ENCODE assay signal across 8 cellular contexts in genomic region chr6:27617700-27618689, GRCh38.
DNase-seq lines count a peak whose midpoint lies in the region; ATAC-seq and TF ChIP-seq lines count a peak whose summit lies in the region.

No MANE protein-coding gene starts in this region.

- no peaks in the 10 kb centered on the region for H3K79me2 ChIP-seq in OCI-LY1 (ENCODE audit: insufficient read depth, low read length)

- H3K4me2 ChIP-seq in OCI-LY1 (ENCODE audit: low read length), result peak overlapping the region; percentile 29

- H2AFZ ChIP-seq in OCI-LY1 (ENCODE audit: low read length), result no peak overlapping the region

- H3K4me3 ChIP-seq in OCI-LY1 (ENCODE audit: low read depth, low read length, poor library complexity, severe bottlenecking) (peak overlapping the region; percentile 38), duodenal mucosa (ENCODE audit: low read depth in 1 of 2, low read length in 2 of 2) (peak overlapping the region; percentile 55 to 62), ovary (peak overlapping the region; percentile 22)

- peak; percentile 27 for DNase-seq in NCI-H82 (lab: John Stamatoyannopoulos, UW)
- no peak for DNase-seq in NCI-H82 treated with DMSO at 0.1 percent for 48 hours (lab: John Stamatoyannopoulos, UW; ENCODE audit: unreplicated experiment)
- no peak for DNase-seq in ovary

- H3K27me3 ChIP-seq in OCI-LY1 (ENCODE audit: insufficient read depth, low read length) (no peaks in the 10 kb centered on the region), duodenal mucosa (ENCODE audit: control insufficient read depth in 1 of 2, insufficient read depth in 2 of 2, low read length in 2 of 2) (peaks cover 14 to 20% of the 10 kb centered on the region in 2 donors), ovary (no peaks in the 10 kb centered on the region)

- H3K9ac ChIP-seq in OCI-LY1 (ENCODE audit: low read length), result no peak overlapping the region
- H3K9ac ChIP-seq in duodenal mucosa (ENCODE audit: low read depth in 1 of 2, low read length in 2 of 2), result no peak overlapping the region

- no peak for ATAC-seq in HG03565 (IDR thresholded peaks at IDR 0.05; ENCODE audit: unreplicated experiment)
- ATAC-seq in HG02852 (IDR thresholded peaks at IDR 0.05; ENCODE audit: unreplicated experiment), result no peak
- ATAC-seq in GM18870 (IDR thresholded peaks at IDR 0.05; ENCODE audit: unreplicated experiment), result no peak

- H3K9me3 ChIP-seq in OCI-LY1 (ENCODE audit: low read length) (no peaks in the 10 kb centered on the region), duodenal mucosa (ENCODE audit: control insufficient read depth in 1 of 2, low read length in 2 of 2) (no peaks in the 10 kb centered on the region), ovary (no peaks in the 10 kb centered on the region)

- H3K36me3 ChIP-seq in OCI-LY1 (ENCODE audit: insufficient read depth, low read length) (no peaks in the 10 kb centered on the region), duodenal mucosa (ENCODE audit: control insufficient read depth in 1 of 2, insufficient read depth in 2 of 2, low read length in 2 of 2) (no peaks in the 10 kb centered on the region), ovary (no peaks in the 10 kb centered on the region)

- intact Hi-C loops in ovary (cut with DNase I), result no loop called here

- no peak overlapping the region for H3K27ac ChIP-seq in OCI-LY1 (ENCODE audit: low read depth, low read length, poor library complexity, severe bottlenecking)
- no peak overlapping the region for H3K27ac ChIP-seq in duodenal mucosa (ENCODE audit: low read depth, low read length)
- H3K27ac ChIP-seq in ovary, result no peak overlapping the region

- no peak for TF ChIP-seq EP300 in ovary (IDR thresholded peaks at IDR 0.05)

- H3F3A ChIP-seq in OCI-LY1 (ENCODE audit: insufficient read depth, low read length), result no peaks in the 10 kb centered on the region

- H3K4me1 ChIP-seq in OCI-LY1 (ENCODE audit: insufficient read depth, low read length, severe bottlenecking), result peaks cover 6% of the 10 kb centered on the region
- H3K4me1 ChIP-seq in duodenal mucosa (ENCODE audit: control insufficient read depth in 1 of 2, insufficient read depth in 2 of 2, low read length in 2 of 2), result peaks cover 0 to 11% of the 10 kb centered on the region in 2 donors
- H3K4me1 ChIP-seq in ovary (ENCODE audit: insufficient read depth), result peaks cover 6% of the 10 kb centered on the region

- no peaks in the 10 kb centered on the region for H4K20me1 ChIP-seq in OCI-LY1 (ENCODE audit: insufficient read depth, low read length)

- WGBS in ovary, 3 donors, result 27 to 31% (median 30%) methylated on average over 32 of the region's 32 CpGs

- no peak for TF ChIP-seq CTCF in OCI-LY1 (IDR thresholded peaks at IDR 0.05; ENCODE audit: low read length)
- TF ChIP-seq CTCF in ovary (IDR thresholded peaks at IDR 0.05), result no peak

- H3K9me2 ChIP-seq in OCI-LY1 (ENCODE audit: low read depth, low read length), result no peaks in the 10 kb centered on the region

- no peak for TF ChIP-seq POLR2A in ovary (IDR thresholded peaks at IDR 0.05)
